16 cellular contexts compared by ENCODE assay signal in genomic region chrX:110836982-110837381, GRCh38. TPM values are rescaled to one million over a fixed set of nuclear protein-coding genes. Genes with fewer than 3 reads are reported as not detected.
A peak's percentile ranks its signal among the peaks of the same experiment; 100 is the strongest.
DNase-seq lines count a peak whose midpoint lies in the region; ATAC-seq and TF ChIP-seq lines count a peak whose summit lies in the region.
"Had no signal": no experiment of that assay in that cellular context is flagged by ENCODE, and none has a peak within 500 bp of the region (broad histone marks: within the 10 kb centered on the region; RNA-seq: fewer than 3 reads in every experiment).

No MANE protein-coding gene starts in this region.

- H2AFZ ChIP-seq in HCT116 (ENCODE audit: low read depth, low read length, poor library complexity, severe bottlenecking) = no peak overlapping the region

- peak; percentile 13 for TF ChIP-seq CTCF in Calu3 (IDR thresholded peaks at IDR 0.05; ENCODE audit: unreplicated experiment)
- TF ChIP-seq CTCF in HCT116 (IDR thresholded peaks at IDR 0.05 in 2 of 3, conservative IDR thresholded peaks at IDR 0.05 in 1 of 3; ENCODE audit: borderline replicate concordance in 1 of 3, insufficient read depth in 1 of 3, low read depth in 2 of 3, low read length in 2 of 3) = peak in 2 of 3 experiments; percentile 22 to 44; a peak in 4 of 6 replicates

- H3K4me3 ChIP-seq in HCT116 (replicated peaks in 1 of 2; ENCODE audit: low read depth in 1 of 2, low read length in 2 of 2) = no peak overlapping the region
- H3K4me3 ChIP-seq in SJCRH30 = no peak overlapping the region
- H3K4me3 ChIP-seq: ascending aorta had no signal

- POLR2A ChIA-PET in HCT116 (lab: Charles Lee) = no interaction called here

- ATAC-seq in HCT116 (peak; percentile 42; the same call in 1 of the 2 replicates), T-helper 17 cell (no peak)

- H3K9ac ChIP-seq in HCT116 (ENCODE audit: low read length) = no peak overlapping the region

- H3K4me3 Mint-ChIP-seq in Calu3 (ENCODE audit: low read depth, unreplicated experiment) (no peak overlapping the region), T-helper 17 cell (no peak overlapping the region)
- H3K4me3 Mint-ChIP-seq: CD4-positive, alpha-beta memory T cell had no signal

- H3K9me3 Mint-ChIP-seq in Calu3 (ENCODE audit: low read depth, unreplicated experiment) = no peaks in the 10 kb centered on the region
- H3K9me3 Mint-ChIP-seq: CD4-positive, alpha-beta memory T cell had no signal

- no peak for TF ChIP-seq POLR2A in HCT116 (IDR thresholded peaks at IDR 0.05; ENCODE audit: borderline replicate concordance, extremely low read depth, insufficient read depth, insufficient read length)

- TF ChIP-seq RAD21 in HCT116 (IDR thresholded peaks at IDR 0.05; ENCODE audit: low read depth) = no peak

- H3K36me3 Mint-ChIP-seq in Calu3 (ENCODE audit: insufficient read depth, unreplicated experiment) (no peaks in the 10 kb centered on the region), T-helper 17 cell (ENCODE audit: low read depth) (no peaks in the 10 kb centered on the region)
- H3K36me3 Mint-ChIP-seq: CD4-positive, alpha-beta memory T cell had no signal

- H3K27me3 Mint-ChIP-seq in Calu3 (ENCODE audit: unreplicated experiment) (peaks cover 16% of the 10 kb centered on the region), T-helper 17 cell (peaks cover 8% of the 10 kb centered on the region)

- RAD21 ChIA-PET in HCT116 (lab: Charles Lee; ENCODE audit: low non-redundant PET in 1 of 2, low total read pairs in 2 of 2, uncharacterized antibody in 2 of 2, unreplicated experiment in 2 of 2) = no interaction called here

- H3K36me3 ChIP-seq in HCT116 (ENCODE audit: control insufficient read depth in 1 of 2, insufficient read depth in 2 of 2, low read length in 2 of 2) (no peaks in the 10 kb centered on the region), SJCRH30 (no peaks in the 10 kb centered on the region)
- H3K36me3 ChIP-seq: ascending aorta had no signal

- no peak overlapping the region for H3K27ac ChIP-seq in HCT116 (ENCODE audit: low read depth, low read length)
- no peak overlapping the region for H3K27ac ChIP-seq in SJCRH30
- H3K27ac ChIP-seq: ascending aorta had no signal

- H3K4me1 Mint-ChIP-seq in Calu3 (ENCODE audit: low read depth, unreplicated experiment) (no peaks in the 10 kb centered on the region), T-helper 17 cell (no peaks in the 10 kb centered on the region)
- H3K4me1 Mint-ChIP-seq: CD4-positive, alpha-beta memory T cell had no signal

- intact Hi-C loops in Calu3 (cut with micrococcal nuclease; ENCODE audit: unreplicated experiment) (no loop called here), HCT116 (cut with micrococcal nuclease) (loop anchor here (10.0 kb wide), 1 partner anchor 62 kb away; no protein-coding TSS in a partner anchor)

- H3K9me2 ChIP-seq in HCT116 (ENCODE audit: insufficient read depth) = no peaks in the 10 kb centered on the region

- CTCF ChIA-PET in Calu3 (lab: Charles Lee) = interaction anchor here (0.6 to 1.7 kb wide), 3 partner anchors 10 to 407 kb away, joined by 3 to 8 read pairs (median 3); no protein-coding TSS in a partner anchor
- CTCF ChIA-PET in HCT116 (lab: Charles Lee) = interaction anchor here (0.7 to 2.0 kb wide), 5 partner anchors 9 to 417 kb away, joined by 3 to 19 read pairs (median 4); no protein-coding TSS in a partner anchor

- H3K79me2 ChIP-seq in HCT116 (ENCODE audit: insufficient read depth, low read length) = no peaks in the 10 kb centered on the region

- H3K4me2 ChIP-seq in HCT116 (ENCODE audit: low read length) = no peak overlapping the region

- H4K20me1 ChIP-seq in HCT116 (ENCODE audit: insufficient read depth) = no peaks in the 10 kb centered on the region

- H3K27ac Mint-ChIP-seq in Calu3 (ENCODE audit: unreplicated experiment) (no peak overlapping the region), T-helper 17 cell (no peak overlapping the region)

- BruUV-seq in Calu3 (replicated peaks; lab: Mats Ljungman, UMichigan) = no TSS peak
- BruUV-seq in HCT116 (replicated peaks; lab: Mats Ljungman, UMichigan) = no TSS peak

- H3K27me3 ChIP-seq in HCT116 (ENCODE audit: insufficient read depth, low read length) (no peaks in the 10 kb centered on the region), SJCRH30 (no peaks in the 10 kb centered on the region)
- H3K27me3 ChIP-seq: ascending aorta had no signal

- H3K9me3 ChIP-seq in HCT116 (ENCODE audit: control insufficient read depth in 1 of 2, insufficient read depth in 1 of 2, low read depth in 1 of 2, low read length in 2 of 2) = no peaks in the 10 kb centered on the region
- H3K9me3 ChIP-seq in SJCRH30 (replicated peaks) = no peaks in the 10 kb centered on the region
- H3K9me3 ChIP-seq in T-helper 17 cell (ENCODE audit: control insufficient read depth, low read length, poor library complexity, severe bottlenecking) = no peaks in the 10 kb centered on the region
- H3K9me3 ChIP-seq: ascending aorta had no signal

- DNase-seq in Calu3 = no peak
- no peak for DNase-seq in HCT116 (ENCODE audit: low read depth, low spot score)
- DNase-seq in SJCRH30 = peak; percentile 67 to 82
- DNase-seq in iPS-NIHi7 (ENCODE audit: extremely low spot score) = peak; percentile 80
- DNase-seq in stimulated activated CD4-positive, alpha-beta T cell treated with anti-CD3 and anti-CD28 coated beads, Interleukin-4, amount 100 ng/mL, for 1 hour = no peak
- DNase-seq in NCI-H1436 treated with DMSO at 0.1 percent for 48 hours (lab: John Stamatoyannopoulos, UW) = no peak
- DNase-seq in GOT3 (lab: John Stamatoyannopoulos, UW) = no peak
- DNase-seq in T-helper 17 cell = no peak
- DNase-seq: activated CD4-positive, alpha-beta T cell treated with anti-CD3 and anti-CD28 coated beads for 1 hour; activated T-cell treated with anti-CD3 and anti-CD28 coated beads, Interleukin-2, amount 50 U/mL, for 48 hours; CD4-positive, alpha-beta memory T cell; NCI-H446 treated with DMSO at 0.1 percent for 48 hours; stimulated activated naive CD4-positive, alpha-beta T cell had no signal

- H3K4me1 ChIP-seq in HCT116 (ENCODE audit: control insufficient read depth in 1 of 2, insufficient read depth in 2 of 2, low read length in 2 of 2) (no peaks in the 10 kb centered on the region), SJCRH30 (0 out of 2 replicates have a peak, but pooled peaks cover 3% of the 10 kb centered on the region)
- H3K4me1 ChIP-seq: ascending aorta had no signal

TF ChIP-seq in HCT116, 20 proteins besides CTCF, POLR2A, EP300 and RAD21:
- TF ChIP-seq SRF (IDR thresholded peaks at IDR 0.05; ENCODE audit: low read depth) = no peak
- no peak for TF ChIP-seq REST (IDR thresholded peaks at IDR 0.05; ENCODE audit: low read depth)

RNA-seq across cellular contexts. Expression of gene CHRDL1, which starts 41.4 kb away (rescaled TPM):
- not detected in 2 replicates for total RNA-seq in Calu3 (2022)
- 0.05 TPM for total RNA-seq in HCT116 (2021; ENCODE audit: unreplicated experiment)
- not detected in 2 replicates for polyA plus RNA-seq in HCT116 (2012)
- total RNA-seq in SJCRH30 (2014; rRNA removed; shearing (Covaris generic)) = 2.2 and 2.7 TPM in 2 replicates
- not detected for total RNA-seq in T-helper 17 cell
- total RNA-seq: CD4-positive, alpha-beta memory T cell; LHCN-M2; pulmonary artery endothelial cell had no signal
- polyA plus RNA-seq: CD4-positive, alpha-beta memory T cell had no signal

Comparison
In these comparisons a context has a peak if more than half of its experiments do, and no peak if none do; other contexts are left out.
1. DNase-seq: peak in SJCRH30 (2 of 2) and iPS-NIHi7 (single experiment); none in Calu3 (single experiment), HCT116 (single experiment), stimulated activated CD4-positive, alpha-beta T cell treated with anti-CD3 and anti-CD28 coated beads, Interleukin-4, amount 100 ng/mL, for 1 hour (single experiment), NCI-H1436 treated with DMSO at 0.1 percent for 48 hours (single experiment), GOT3 (single experiment) and T-helper 17 cell (0 of 3).